In the genomic region with DNA sequence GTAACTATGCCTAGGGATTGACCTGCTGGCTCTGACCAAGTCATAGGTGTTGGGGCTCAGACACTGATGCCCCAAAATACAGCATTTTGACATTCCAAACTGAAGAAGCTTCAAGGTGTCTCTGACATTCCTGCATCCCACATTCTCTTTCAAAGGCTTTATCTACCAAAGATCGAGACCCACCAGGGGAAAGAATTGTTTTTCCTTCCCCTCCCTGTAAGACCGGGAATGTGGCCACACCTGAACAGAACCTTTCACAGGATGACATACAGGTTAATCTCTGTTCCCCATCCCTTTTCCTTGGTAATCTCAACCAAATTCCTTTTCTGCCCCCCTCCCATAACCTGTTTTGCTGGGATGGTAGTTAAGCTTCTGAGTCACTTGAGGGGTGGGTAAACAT, we compare ENCODE assay signal across 14 cellular contexts.
"Had no signal": no experiment of that assay in that cellular context is flagged by ENCODE, and none has a peak within 500 bp of the region (broad histone marks: within the 10 kb centered on the region; RNA-seq: fewer than 3 reads in every experiment).

No MANE protein-coding gene starts in this region.

- H3K9ac ChIP-seq: neural progenitor cell, parathyroid adenoma had no signal

- H3K9me3 ChIP-seq: body of pancreas, tibial nerve had no signal

- H2AFZ ChIP-seq: neural progenitor cell, parathyroid adenoma had no signal

- H3K4me3 ChIP-seq: body of pancreas, lung, neural progenitor cell, tibial nerve had no signal

- H3K36me3 ChIP-seq: neural progenitor cell, tibial nerve had no signal

- H3K27me3 ChIP-seq: body of pancreas, neural progenitor cell, tibial nerve had no signal

- H3K4me2 ChIP-seq: neural progenitor cell had no signal

- H3K4me3 Mint-ChIP-seq: activated CD4-positive, alpha-beta T cell treated with anti-CD3 and anti-CD28 coated beads for 36 hours; activated CD8-positive, alpha-beta T cell treated with anti-CD3 and anti-CD28 coated beads, Interleukin-2, amount 10 ng/mL, durations not matched to agents 7 days and 5 days; activated naive CD4-positive, alpha-beta T cell treated with anti-CD3 and anti-CD28 coated beads, Interleukin-2, amount 50 U/mL, for 24 hours; dendritic cell treated with granulocyte-macrophage colony-stimulating factor and Interleukin-4, amounts not matched to agents 40 ng/mL and 50 ng/mL, for 4 days; neural progenitor cell had no signal

- DNase-seq: activated CD4-positive, alpha-beta T cell treated with anti-CD3 and anti-CD28 coated beads for 36 hours; activated CD8-positive, alpha-beta memory T cell treated with anti-CD3 and anti-CD28 coated beads, Interleukin-2, amount 50 U/mL, for 48 hours; activated CD8-positive, alpha-beta T cell treated with anti-CD3 and anti-CD28 coated beads, Interleukin-2, amount 10 ng/mL, durations not matched to agents 7 days and 5 days; body of pancreas; hippocampal formation; retina; T1000 had no signal

- H3K9me3 Mint-ChIP-seq: dendritic cell treated with granulocyte-macrophage colony-stimulating factor and Interleukin-4, amounts not matched to agents 40 ng/mL and 50 ng/mL, for 4 days had no signal

- H3K27ac Mint-ChIP-seq: dendritic cell treated with granulocyte-macrophage colony-stimulating factor and Interleukin-4, amounts not matched to agents 40 ng/mL and 50 ng/mL, for 4 days; neural progenitor cell had no signal

- H3K27me3 Mint-ChIP-seq: activated CD4-positive, alpha-beta T cell treated with anti-CD3 and anti-CD28 coated beads for 36 hours; activated naive CD4-positive, alpha-beta T cell treated with anti-CD3 and anti-CD28 coated beads, Interleukin-2, amount 50 U/mL, for 24 hours; dendritic cell treated with granulocyte-macrophage colony-stimulating factor and Interleukin-4, amounts not matched to agents 40 ng/mL and 50 ng/mL, for 4 days had no signal

- H3K27ac ChIP-seq: neural progenitor cell, parathyroid adenoma, VCaP had no signal
